ENCODE assay signal across 1 cellular context in the genomic region with DNA sequence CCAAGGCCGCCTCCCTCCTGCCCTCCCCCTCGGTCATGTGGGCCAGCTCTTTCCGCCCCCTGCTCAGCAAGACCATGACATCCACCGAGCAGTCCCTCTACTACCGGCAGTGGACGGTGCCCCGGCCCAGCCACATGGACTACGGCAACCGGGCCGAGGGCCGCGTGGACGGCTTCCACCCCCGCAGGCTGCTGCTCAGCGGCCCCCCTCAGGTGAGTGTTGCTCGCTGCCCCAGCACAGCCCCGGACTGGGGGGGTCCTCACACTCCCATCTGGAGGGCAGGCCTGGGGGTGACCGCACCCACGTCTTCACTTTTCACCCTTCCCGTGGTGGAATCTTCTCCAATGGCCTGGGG.
TF ChIP-seq lines count a peak whose summit lies in the region.

No MANE protein-coding gene starts in this region.

TF ChIP-seq in HepG2, 621 proteins besides CTCF, POLR2A, EP300 and RAD21 (continued from another document):
- TF ChIP-seq, protein P1, sequence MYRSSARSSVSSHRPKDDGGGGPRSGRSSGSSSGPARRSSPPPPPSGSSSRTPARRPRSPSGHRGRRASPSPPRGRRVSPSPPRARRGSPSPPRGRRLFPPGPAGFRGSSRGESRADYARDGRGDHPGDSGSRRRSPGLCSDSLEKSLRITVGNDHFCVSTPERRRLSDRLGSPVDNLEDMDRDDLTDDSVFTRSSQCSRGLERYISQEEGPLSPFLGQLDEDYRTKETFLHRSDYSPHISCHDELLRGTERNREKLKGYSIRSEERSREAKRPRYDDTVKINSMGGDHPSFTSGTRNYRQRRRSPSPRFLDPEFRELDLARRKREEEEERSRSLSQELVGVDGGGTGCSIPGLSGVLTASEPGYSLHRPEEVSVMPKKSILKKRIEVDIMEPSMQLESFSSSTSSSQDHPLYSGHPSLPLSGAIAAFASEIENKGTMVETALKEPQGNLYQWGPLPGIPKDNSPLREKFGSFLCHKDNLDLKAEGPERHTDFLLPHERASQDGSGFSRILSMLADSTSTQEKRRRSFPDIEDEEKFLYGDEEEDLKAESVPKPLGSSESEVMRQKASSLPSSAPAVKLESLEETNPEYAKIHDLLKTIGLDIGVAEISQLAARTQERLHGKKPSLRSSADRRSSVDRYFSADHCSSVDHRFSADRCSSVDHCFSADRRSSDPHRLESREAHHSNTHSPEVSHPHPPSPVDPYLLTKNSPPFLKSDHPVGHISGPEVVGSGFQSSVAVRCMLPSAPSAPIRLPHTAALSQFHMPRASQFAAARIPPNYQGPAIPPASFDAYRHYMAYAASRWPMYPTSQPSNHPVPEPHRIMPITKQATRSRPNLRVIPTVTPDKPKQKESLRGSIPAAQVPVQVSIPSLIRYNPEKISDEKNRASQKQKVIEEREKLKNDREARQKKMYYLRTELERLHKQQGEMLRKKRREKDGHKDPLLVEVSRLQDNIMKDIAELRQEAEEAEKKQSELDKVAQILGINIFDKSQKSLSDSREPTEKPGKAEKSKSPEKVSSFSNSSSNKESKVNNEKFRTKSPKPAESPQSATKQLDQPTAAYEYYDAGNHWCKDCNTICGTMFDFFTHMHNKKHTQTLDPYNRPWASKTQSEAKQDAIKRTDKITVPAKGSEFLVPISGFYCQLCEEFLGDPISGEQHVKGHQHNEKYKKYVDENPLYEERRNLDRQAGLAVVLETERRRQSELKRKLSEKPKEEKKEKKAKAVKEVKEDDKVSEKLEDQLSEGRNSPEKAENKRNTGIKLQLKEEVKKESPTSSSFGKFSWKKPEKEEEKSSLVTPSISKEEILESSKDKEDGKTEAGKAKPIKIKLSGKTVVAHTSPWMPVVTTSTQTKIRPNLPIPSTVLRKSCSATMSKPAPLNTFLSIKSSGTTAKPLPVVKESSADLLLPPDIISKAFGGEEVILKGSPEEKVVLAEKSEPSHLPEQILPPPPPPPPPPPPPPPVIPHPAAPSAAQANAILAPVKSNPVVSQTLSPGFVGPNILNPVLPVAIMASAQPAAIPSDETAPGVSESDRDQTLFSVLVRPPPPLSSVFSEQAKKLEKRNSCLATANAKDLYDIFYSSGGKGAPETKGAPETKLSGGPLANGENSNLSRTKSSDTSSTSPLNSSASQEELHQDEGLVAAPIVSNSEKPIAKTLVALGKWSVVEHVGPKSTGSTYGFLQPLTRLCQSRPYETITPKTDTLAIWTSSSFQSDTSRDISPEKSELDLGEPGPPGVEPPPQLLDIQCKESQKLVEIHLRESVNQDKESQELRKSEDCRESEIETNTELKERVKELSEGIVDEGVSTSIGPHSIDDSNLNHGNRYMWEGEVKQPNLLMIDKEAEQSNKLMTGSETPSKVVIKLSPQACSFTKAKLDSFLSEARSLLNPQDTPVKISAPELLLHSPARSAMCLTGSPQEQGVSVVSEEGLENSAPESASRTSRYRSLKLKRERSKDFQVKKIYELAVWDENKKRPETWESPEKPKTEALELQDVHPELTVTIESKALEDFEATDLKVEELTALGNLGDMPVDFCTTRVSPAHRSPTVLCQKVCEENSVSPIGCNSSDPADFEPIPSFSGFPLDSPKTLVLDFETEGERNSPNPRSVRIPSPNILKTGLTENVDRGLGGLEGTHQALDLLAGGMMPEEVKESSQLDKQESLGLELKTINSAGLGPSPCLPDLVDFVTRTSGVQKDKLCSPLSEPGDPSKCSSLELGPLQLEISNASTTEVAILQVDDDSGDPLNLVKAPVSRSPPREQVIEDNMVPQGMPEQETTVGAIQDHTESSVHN (CRISPR knock-in tag; IDR thresholded peaks at IDR 0.05), result no peak
- TF ChIP-seq MAFK (conservative IDR thresholded peaks at IDR 0.05 in 1 of 2, IDR thresholded peaks at IDR 0.05 in 1 of 2; ENCODE audit: low read length in 2 of 2), result no peak
- TF ChIP-seq RBM39 (IDR thresholded peaks at IDR 0.05; ENCODE audit: low read depth, low read length, poor library complexity, severe bottlenecking), result peak; percentile 46
- TF ChIP-seq AGO2 (optimal IDR thresholded peaks at IDR 0.05; ENCODE audit: low read depth, low read length), result peak; percentile 94
- TF ChIP-seq TRIM24 (CRISPR knock-in tag; IDR thresholded peaks at IDR 0.05), result no peak
- no peak for TF ChIP-seq THAP11 (CRISPR knock-in tag; IDR thresholded peaks at IDR 0.05)
